In genomic region chr10:84549368-84549767, GRCh38 we compare ENCODE assay signal across 18 cellular contexts.
DNase-seq lines count a peak whose midpoint lies in the region; ATAC-seq, FAIRE-seq and TF ChIP-seq lines count a peak whose summit lies in the region.
"Had no signal": no experiment of that assay in that cellular context is flagged by ENCODE, and none has a peak within 500 bp of the region (broad histone marks: within the 10 kb centered on the region; RNA-seq: fewer than 3 reads in every experiment).

No MANE protein-coding gene starts in this region.

- H3K79me2 ChIP-seq in HepG2 (ENCODE audit: insufficient read depth, low read length), result no peaks in the 10 kb centered on the region
- no peaks in the 10 kb centered on the region for H3K79me2 ChIP-seq in neural progenitor cell (ENCODE audit: low read depth)

- H3K9me3 ChIP-seq in liver (ENCODE audit: control insufficient read depth in 4 of 4, low read length in 3 of 4) (no peaks in the 10 kb centered on the region), HepG2 (ENCODE audit: low read length) (no peaks in the 10 kb centered on the region), neural progenitor cell (ENCODE audit: low read depth) (no peaks in the 10 kb centered on the region)
- H3K9me3 ChIP-seq: A549 had no signal

- CTCF ChIA-PET in HepG2 (lab: Yijun Ruan, JAX; ENCODE audit: low intra/inter-chr PET ratio, low total read pairs), result no interaction called here
- CTCF ChIA-PET in activated CD8-positive, alpha-beta T cell treated with anti-CD3 and anti-CD28 coated beads, Interleukin-2, amount 10 ng/mL, durations not matched to agents 7 days and 5 days (lab: Charles Lee), result interaction anchor here (0.6 to 7.7 kb wide), 5 partner anchors 8 to 66 kb away, joined by 3 to 47 read pairs (median 3); no protein-coding TSS in a partner anchor

- POLR2A ChIA-PET in HepG2 (lab: Yijun Ruan, JAX), result no interaction called here
- POLR2A ChIA-PET in activated CD8-positive, alpha-beta T cell treated with anti-CD3 and anti-CD28 coated beads, Interleukin-2, amount 10 ng/mL, durations not matched to agents 7 days and 5 days (lab: Charles Lee), result no interaction called here

- H4K20me1 ChIP-seq in HepG2 (ENCODE audit: insufficient read depth, low read length) (no peaks in the 10 kb centered on the region), neural progenitor cell (ENCODE audit: low read depth) (no peaks in the 10 kb centered on the region)

- in situ Hi-C loops in HepG2 (cut with HindIII; ENCODE audit: extremely low pct_ligation_motif_present, low pct_unique_long_range_greater_than_20kb), result no loop called here

- peaks cover 0 to 21% (median 15%) of the 10 kb centered on the region in 4 donors for H3K4me1 ChIP-seq in liver (ENCODE audit: control insufficient read depth in 4 of 4, insufficient read depth in 4 of 4, low read length in 3 of 4)
- H3K4me1 ChIP-seq in HepG2 (ENCODE audit: insufficient read depth, low read length), result no peaks in the 10 kb centered on the region
- H3K4me1 ChIP-seq in neural progenitor cell, result no peaks in the 10 kb centered on the region

- H3K4me3 ChIP-seq in liver (ENCODE audit: low read depth in 1 of 3, low read length in 3 of 3), result no peak overlapping the region
- H3K4me3 ChIP-seq in HepG2 (replicated peaks in 1 of 3; ENCODE audit: insufficient read depth in 1 of 3, low read depth in 2 of 3, low read length in 3 of 3), result no peak overlapping the region
- H3K4me3 ChIP-seq in neural progenitor cell, result no peak overlapping the region
- H3K4me3 ChIP-seq: A549 had no signal

- H2AFZ ChIP-seq in HepG2 (ENCODE audit: low read length) (no peak overlapping the region), neural progenitor cell (replicated peaks) (peak overlapping the region; percentile 68)

- DNase-seq in HepG2 (ENCODE audit: low spot score) (no peak), left kidney (ENCODE audit: low read depth, low spot score) (peak; percentile 19), neural progenitor cell (ENCODE audit: low spot score) (no peak), amygdala (lab: John Stamatoyannopoulos, UW) (no peak)
- no peak for DNase-seq in activated CD8-positive, alpha-beta T cell treated with anti-CD3 and anti-CD28 coated beads, Interleukin-2, amount 10 ng/mL, durations not matched to agents 7 days and 5 days
- DNase-seq: AML-193; Calu3; CD8-positive, alpha-beta T cell; DMS79 treated with DMSO at 0.1 percent for 48 hours; GF-D8; GOT3 had no signal

- intact Hi-C loops in HepG2 (cut with micrococcal nuclease; ENCODE audit: unreplicated experiment), result no loop called here

- 26% methylated on average over 8 of the region's 8 CpGs for WGBS in liver
- 3% methylated on average over 8 of the region's 8 CpGs for WGBS in HepG2 (ENCODE audit: low lambda C conversion rate)

- ATAC-seq in HepG2, result no peak
- ATAC-seq in activated CD8-positive, alpha-beta T cell treated with anti-CD3 and anti-CD28 coated beads, Interleukin-2, amount 10 ng/mL, durations not matched to agents 7 days and 5 days, result no peak
- ATAC-seq in HG02973 (IDR thresholded peaks at IDR 0.05; ENCODE audit: unreplicated experiment), result no peak
- ATAC-seq: CD8-positive, alpha-beta T cell had no signal

- H3K27me3 Mint-ChIP-seq in neural progenitor cell (ENCODE audit: insufficient read depth, low read depth), result peaks cover 2% of the 10 kb centered on the region
- peaks cover 10% of the 10 kb centered on the region for H3K27me3 Mint-ChIP-seq in activated CD8-positive, alpha-beta T cell treated with anti-CD3 and anti-CD28 coated beads, Interleukin-2, amount 10 ng/mL, durations not matched to agents 7 days and 5 days (ENCODE audit: low read depth)

- TF ChIP-seq RAD21 in liver (IDR thresholded peaks at IDR 0.05), result no peak
- TF ChIP-seq RAD21 in HepG2 (CRISPR knock-in tag; IDR thresholded peaks at IDR 0.05), result no peak

- no peak overlapping the region for H3K27ac Mint-ChIP-seq in neural progenitor cell
- no peak overlapping the region for H3K27ac Mint-ChIP-seq in activated CD8-positive, alpha-beta T cell treated with anti-CD3 and anti-CD28 coated beads, Interleukin-2, amount 10 ng/mL, durations not matched to agents 7 days and 5 days
- H3K27ac Mint-ChIP-seq: CD8-positive, alpha-beta T cell; H9; IgD-negative memory B cell had no signal

- TF ChIP-seq CTCF in liver (IDR thresholded peaks at IDR 0.05; ENCODE audit: low read depth, low read length, missing input control) (no peak), HepG2 (CRISPR knock-in tag; IDR thresholded peaks at IDR 0.05) (no peak), neural progenitor cell (IDR thresholded peaks at IDR 0.05) (no peak)

- H3K4me2 ChIP-seq in HepG2 (ENCODE audit: low read depth, low read length) (no peak overlapping the region), neural progenitor cell (no peak overlapping the region)
- H3K4me2 ChIP-seq: A549 had no signal

- no TSS peak for BruUV-seq in HepG2 (replicated peaks; lab: Mats Ljungman, UMichigan)

- FAIRE-seq in HepG2 (lab: Jason Lieb, UNC), result no peak
- FAIRE-seq: A549, HTR-8/SVneo had no signal

- H3K4me3 Mint-ChIP-seq in neural progenitor cell, result no peak overlapping the region
- no peak overlapping the region for H3K4me3 Mint-ChIP-seq in activated CD8-positive, alpha-beta T cell treated with anti-CD3 and anti-CD28 coated beads, Interleukin-2, amount 10 ng/mL, durations not matched to agents 7 days and 5 days
- H3K4me3 Mint-ChIP-seq: CD8-positive, alpha-beta T cell; H9; IgD-negative memory B cell had no signal

- no peaks in the 10 kb centered on the region for H3K9me3 Mint-ChIP-seq in neural progenitor cell
- no peaks in the 10 kb centered on the region for H3K9me3 Mint-ChIP-seq in activated CD8-positive, alpha-beta T cell treated with anti-CD3 and anti-CD28 coated beads, Interleukin-2, amount 10 ng/mL, durations not matched to agents 7 days and 5 days (ENCODE audit: insufficient read depth)
- H3K9me3 Mint-ChIP-seq: CD8-positive, alpha-beta T cell; H9 had no signal

- H3K36me3 ChIP-seq in liver (ENCODE audit: control insufficient read depth in 4 of 4, insufficient read depth in 3 of 4, low read depth in 1 of 4, low read length in 3 of 4) (no peaks in the 10 kb centered on the region), HepG2 (replicated peaks in 1 of 2; ENCODE audit: control insufficient read depth in 1 of 2, insufficient read depth in 2 of 2, low read length in 2 of 2) (no peaks in the 10 kb centered on the region), neural progenitor cell (no peaks in the 10 kb centered on the region)

- no peaks in the 10 kb centered on the region for H3K27me3 ChIP-seq in liver (ENCODE audit: control insufficient read depth in 4 of 4, insufficient read depth in 4 of 4, low read length in 3 of 4)
- H3K27me3 ChIP-seq in HepG2 (ENCODE audit: control insufficient read depth in 1 of 2, insufficient read depth in 2 of 2, low read length in 2 of 2), result peaks cover 0 to 49% of the 10 kb centered on the region in 2 experiments; a peak in 4 of 5 replicates
- no peaks in the 10 kb centered on the region for H3K27me3 ChIP-seq in neural progenitor cell

- no peaks in the 10 kb centered on the region for H3K36me3 Mint-ChIP-seq in neural progenitor cell
- H3K36me3 Mint-ChIP-seq in activated CD8-positive, alpha-beta T cell treated with anti-CD3 and anti-CD28 coated beads, Interleukin-2, amount 10 ng/mL, durations not matched to agents 7 days and 5 days (ENCODE audit: low read depth), result no peaks in the 10 kb centered on the region
- H3K36me3 Mint-ChIP-seq: CD8-positive, alpha-beta T cell had no signal

- H3F3A ChIP-seq in neural progenitor cell (ENCODE audit: low read depth), result no peaks in the 10 kb centered on the region

- no peak overlapping the region for H3K9ac ChIP-seq in liver (ENCODE audit: low read depth in 1 of 2, low read length in 2 of 2)
- no peak overlapping the region for H3K9ac ChIP-seq in HepG2 (ENCODE audit: insufficient read depth, low read depth, low read length)
- no peak overlapping the region for H3K9ac ChIP-seq in neural progenitor cell

- no peak overlapping the region for H3K27ac ChIP-seq in liver (ENCODE audit: low read depth in 1 of 2, low read length in 2 of 2)
- H3K27ac ChIP-seq in HepG2 (ENCODE audit: extremely low read length, insufficient read depth, low read length), result no peak overlapping the region
- H3K27ac ChIP-seq in neural progenitor cell, result no peak overlapping the region
- H3K27ac ChIP-seq: 22Rv1, A549 had no signal

- H3K4me1 Mint-ChIP-seq in neural progenitor cell, result peaks cover 5% of the 10 kb centered on the region
- H3K4me1 Mint-ChIP-seq in activated CD8-positive, alpha-beta T cell treated with anti-CD3 and anti-CD28 coated beads, Interleukin-2, amount 10 ng/mL, durations not matched to agents 7 days and 5 days (ENCODE audit: low read depth), result no peaks in the 10 kb centered on the region
- H3K4me1 Mint-ChIP-seq: IgD-negative memory B cell had no signal

- TF ChIP-seq EP300 in HepG2 (IDR thresholded peaks at IDR 0.05; ENCODE audit: low read depth in 2 of 2, low read length in 2 of 2) (no peak), HepG2 (CRISPR knock-in tag; IDR thresholded peaks at IDR 0.05; ENCODE audit: borderline replicate concordance) (no peak)

- no peak for TF ChIP-seq POLR2A in HepG2 (IDR thresholded peaks at IDR 0.05; ENCODE audit: insufficient read depth in 1 of 2, low read depth in 2 of 2, low read length in 2 of 2)

TF ChIP-seq in liver, 16 proteins besides CTCF, POLR2A, EP300 and RAD21 (continues in another document):
- TF ChIP-seq ATF3 (IDR thresholded peaks at IDR 0.05) (no peak), YY1 (IDR thresholded peaks at IDR 0.05) (no peak), HNF4A (conservative IDR thresholded peaks at IDR 0.05) (peak; percentile 27 to 51), NR2F2 (IDR thresholded peaks at IDR 0.05) (no peak), MAX (IDR thresholded peaks at IDR 0.05) (peak; percentile 18), EGR1 (IDR thresholded peaks at IDR 0.05; ENCODE audit: low read depth in 2 of 2) (no peak)

TF ChIP-seq in HepG2, 621 proteins besides CTCF, POLR2A, EP300 and RAD21:
- TF ChIP-seq ONECUT2 (CRISPR knock-in tag; IDR thresholded peaks at IDR 0.05), result no peak
- no peak for TF ChIP-seq SRSF4 (IDR thresholded peaks at IDR 0.05; ENCODE audit: low read depth, low read length, poor library complexity, severe bottlenecking)
- TF ChIP-seq PHF20 (CRISPR knock-in tag; IDR thresholded peaks at IDR 0.05), result no peak
- no peak for TF ChIP-seq LCORL (IDR thresholded peaks at IDR 0.05)
- no peak for TF ChIP-seq LCORL (CRISPR knock-in tag; IDR thresholded peaks at IDR 0.05)
- TF ChIP-seq ZNF225 (CRISPR knock-in tag; IDR thresholded peaks at IDR 0.05), result no peak
- no peak for TF ChIP-seq ZNF546 (CRISPR knock-in tag; conservative IDR thresholded peaks at IDR 0.05)
- no peak for TF ChIP-seq CEBPG (CRISPR knock-in tag; IDR thresholded peaks at IDR 0.05)
- no peak for TF ChIP-seq MXD1 (CRISPR knock-in tag; IDR thresholded peaks at IDR 0.05)
- no peak for TF ChIP-seq DNMT3B (CRISPR knock-in tag; conservative IDR thresholded peaks at IDR 0.05)
- TF ChIP-seq ZFAT (CRISPR knock-in tag; conservative IDR thresholded peaks at IDR 0.05), result no peak
- no peak for TF ChIP-seq ZNF274 (CRISPR knock-in tag; IDR thresholded peaks at IDR 0.05)
